ENCODE assay signal across 8 cellular contexts in the genomic region with DNA sequence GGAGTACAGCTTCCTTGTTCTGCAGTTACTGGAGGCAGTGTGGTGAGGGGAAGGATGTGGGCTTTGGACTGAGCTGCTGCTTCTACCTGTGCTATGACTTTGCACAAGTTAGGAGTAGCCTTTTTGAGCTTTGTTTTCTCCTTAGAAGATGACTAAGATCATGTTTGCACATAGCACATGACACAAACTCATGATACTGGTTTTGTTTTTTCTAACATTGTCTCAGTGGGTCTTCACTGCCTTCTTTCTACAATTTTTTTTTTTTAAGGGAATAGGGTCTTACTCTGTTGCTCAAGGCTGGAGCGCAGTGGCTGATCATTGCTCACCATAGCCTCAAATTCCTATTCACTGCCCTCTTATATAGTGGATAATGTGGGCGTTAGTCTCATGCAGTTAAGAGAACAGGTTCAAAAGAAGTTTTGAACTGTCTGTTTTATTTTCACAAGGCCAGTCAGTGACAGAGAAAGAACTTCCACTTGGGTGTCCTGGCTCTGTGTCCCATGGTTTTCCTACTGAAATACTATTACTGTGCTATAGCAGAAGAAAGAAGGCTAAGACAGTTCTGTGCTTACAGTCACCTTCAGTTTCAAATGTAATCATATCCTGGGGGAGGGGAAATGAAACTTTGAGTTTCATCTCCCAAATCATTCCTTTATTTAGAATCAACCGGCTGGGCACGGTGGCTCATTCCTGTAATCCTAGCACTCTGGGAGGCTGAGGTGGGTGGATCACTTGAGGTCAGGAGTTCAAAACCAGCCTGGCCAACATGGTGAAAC.
A peak's percentile ranks its signal among the peaks of the same experiment; 100 is the strongest.
DNase-seq lines count a peak whose midpoint lies in the region; ATAC-seq and TF ChIP-seq lines count a peak whose summit lies in the region.

No MANE protein-coding gene starts in this region.

- H2AFZ ChIP-seq in DND-41 (ENCODE audit: low read depth, low read length): no peak overlapping the region

- H3K79me2 ChIP-seq in DND-41 (ENCODE audit: insufficient read depth, low read length): peaks cover 21% of the 10 kb centered on the region

- H3K4me2 ChIP-seq in DND-41 (ENCODE audit: insufficient read depth, low read length): no peak overlapping the region

- TF ChIP-seq CTCF in DND-41 (IDR thresholded peaks at IDR 0.05; ENCODE audit: borderline replicate concordance, extremely low read depth, low read length, poor library complexity, severe bottlenecking): no peak
- no peak for TF ChIP-seq CTCF in GM20000 (IDR thresholded peaks at IDR 0.05; ENCODE audit: extremely low read depth, missing control alignments)
- TF ChIP-seq CTCF in epithelial cell of esophagus (IDR thresholded peaks at IDR 0.05; ENCODE audit: insufficient read depth, low read depth, low read length, missing control alignments): no peak

- peak; percentile 28 for DNase-seq in DND-41
- DNase-seq in GM20000 (ENCODE audit: low spot score): peak; percentile 17
- peak; percentile 69 for DNase-seq in epithelial cell of esophagus (ENCODE audit: low read depth)
- DNase-seq in DMS153 (lab: John Stamatoyannopoulos, UW): no peak
- no peak for DNase-seq in left cardiac atrium
- no peak for DNase-seq in DMS 273 treated with DMSO at 0.1 percent for 48 hours (lab: John Stamatoyannopoulos, UW)
- DNase-seq in AG20443 (ENCODE audit: low spot score): no peak

- H3K4me1 ChIP-seq in DND-41 (ENCODE audit: insufficient read depth, low read length): peaks cover 11% of the 10 kb centered on the region

- no peak overlapping the region for H3K27ac ChIP-seq in DND-41 (ENCODE audit: low read length)

- H4K20me1 ChIP-seq in DND-41 (ENCODE audit: insufficient read depth, low read length): peaks cover 12% of the 10 kb centered on the region; the same call in 1 of the 2 replicates

- no peaks in the 10 kb centered on the region for H3K9me3 ChIP-seq in DND-41 (ENCODE audit: insufficient read depth, low read length, severe bottlenecking)

- H3K36me3 ChIP-seq in DND-41 (ENCODE audit: insufficient read depth, low read length): no peaks in the 10 kb centered on the region

- ATAC-seq in DND-41 (ENCODE audit: insufficient read depth, low read depth): peak; percentile 79
- ATAC-seq in HG03558 (IDR thresholded peaks at IDR 0.05; ENCODE audit: extremely low read depth, unreplicated experiment): peak; percentile 43
- no peak for ATAC-seq in left cardiac atrium

- intact Hi-C loops in left cardiac atrium (cut with DNase I): no loop called here

- no peaks in the 10 kb centered on the region for H3K27me3 ChIP-seq in DND-41 (ENCODE audit: insufficient read depth, low read length, poor library complexity)

- H3K9ac ChIP-seq in DND-41 (ENCODE audit: low read depth, low read length): no peak overlapping the region

- H3K4me3 ChIP-seq in DND-41 (ENCODE audit: low read depth in 1 of 2, low read length in 2 of 2) (no peak overlapping the region), epithelial cell of esophagus (ENCODE audit: low read length) (no peak overlapping the region)

Comparison
In these comparisons a context has a peak if more than half of its experiments do, and no peak if none do; other contexts are left out.
1. ATAC-seq: peak in DND-41 (single experiment) and HG03558 (single experiment); none in left cardiac atrium (0 of 2).
2. DNase-seq: peak in DND-41 (single experiment), GM20000 (single experiment) and epithelial cell of esophagus (single experiment); none in DMS153 (single experiment), left cardiac atrium (single experiment), DMS 273 treated with DMSO at 0.1 percent for 48 hours (single experiment) and AG20443 (single experiment).